2 cellular contexts compared by ENCODE assay signal in genomic region chr4:161828061-161828460, GRCh38.
TF ChIP-seq lines count a peak whose summit lies in the region.

No MANE protein-coding gene starts in this region.

TF ChIP-seq in SK-N-SH, 30 proteins besides CTCF, POLR2A, EP300 and RAD21 (continued from another document):
- TF ChIP-seq SIN3A (IDR thresholded peaks at IDR 0.05; ENCODE audit: borderline replicate concordance, low read depth, low read length) (no peak), JUND (IDR thresholded peaks at IDR 0.05) (no peak)

TF ChIP-seq in SK-N-SH treated with all-trans-retinoic acid at 6 μM for 48 hours, 23 proteins besides CTCF, POLR2A, EP300 and RAD21 (continued from another document):
- TF ChIP-seq TSHZ2 (CRISPR knock-in tag; IDR thresholded peaks at IDR 0.05) (no peak), ZNF8 (CRISPR knock-in tag; IDR thresholded peaks at IDR 0.05) (no peak), CREB5 (CRISPR knock-in tag; IDR thresholded peaks at IDR 0.05; ENCODE audit: low read depth) (no peak)
